In genomic region chr1:9500756-9501754, GRCh38 we compare ENCODE assay signal across 1 cellular context.
TF ChIP-seq lines count a peak whose summit lies in the region.

No MANE protein-coding gene starts in this region.

TF ChIP-seq in HepG2, 621 proteins besides CTCF, POLR2A, EP300 and RAD21 (continued from another document and continues in another):
- TF ChIP-seq, protein P1, sequence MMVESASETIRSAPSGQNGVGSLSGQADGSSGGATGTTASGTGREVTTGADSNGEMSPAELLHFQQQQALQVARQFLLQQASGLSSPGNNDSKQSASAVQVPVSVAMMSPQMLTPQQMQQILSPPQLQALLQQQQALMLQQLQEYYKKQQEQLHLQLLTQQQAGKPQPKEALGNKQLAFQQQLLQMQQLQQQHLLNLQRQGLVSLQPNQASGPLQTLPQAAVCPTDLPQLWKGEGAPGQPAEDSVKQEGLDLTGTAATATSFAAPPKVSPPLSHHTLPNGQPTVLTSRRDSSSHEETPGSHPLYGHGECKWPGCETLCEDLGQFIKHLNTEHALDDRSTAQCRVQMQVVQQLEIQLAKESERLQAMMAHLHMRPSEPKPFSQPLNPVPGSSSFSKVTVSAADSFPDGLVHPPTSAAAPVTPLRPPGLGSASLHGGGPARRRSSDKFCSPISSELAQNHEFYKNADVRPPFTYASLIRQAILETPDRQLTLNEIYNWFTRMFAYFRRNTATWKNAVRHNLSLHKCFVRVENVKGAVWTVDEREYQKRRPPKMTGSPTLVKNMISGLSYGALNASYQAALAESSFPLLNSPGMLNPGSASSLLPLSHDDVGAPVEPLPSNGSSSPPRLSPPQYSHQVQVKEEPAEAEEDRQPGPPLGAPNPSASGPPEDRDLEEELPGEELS (CRISPR knock-in tag; IDR thresholded peaks at IDR 0.05): no peak; the same call in none of the 2 replicates
- peak; percentile 73 for TF ChIP-seq ZNF605 (CRISPR knock-in tag; IDR thresholded peaks at IDR 0.05)
- no peak; the same call in 1 of the 2 replicates for TF ChIP-seq RBFOX2 (IDR thresholded peaks at IDR 0.05; ENCODE audit: low read depth, low read length)
- peak; percentile 53; the same call in 1 of the 2 replicates for TF ChIP-seq TARDBP (CRISPR knock-in tag; IDR thresholded peaks at IDR 0.05)
- peak; percentile 11; the same call in 1 of the 2 replicates for TF ChIP-seq TBX3 (IDR thresholded peaks at IDR 0.05; ENCODE audit: borderline replicate concordance)
- TF ChIP-seq ZNF616 (CRISPR knock-in tag; IDR thresholded peaks at IDR 0.05; ENCODE audit: low read depth): no peak
- TF ChIP-seq MYPOP (CRISPR knock-in tag; IDR thresholded peaks at IDR 0.05): peak; percentile 50; the same call in 1 of the 2 replicates
- TF ChIP-seq, protein P2, sequence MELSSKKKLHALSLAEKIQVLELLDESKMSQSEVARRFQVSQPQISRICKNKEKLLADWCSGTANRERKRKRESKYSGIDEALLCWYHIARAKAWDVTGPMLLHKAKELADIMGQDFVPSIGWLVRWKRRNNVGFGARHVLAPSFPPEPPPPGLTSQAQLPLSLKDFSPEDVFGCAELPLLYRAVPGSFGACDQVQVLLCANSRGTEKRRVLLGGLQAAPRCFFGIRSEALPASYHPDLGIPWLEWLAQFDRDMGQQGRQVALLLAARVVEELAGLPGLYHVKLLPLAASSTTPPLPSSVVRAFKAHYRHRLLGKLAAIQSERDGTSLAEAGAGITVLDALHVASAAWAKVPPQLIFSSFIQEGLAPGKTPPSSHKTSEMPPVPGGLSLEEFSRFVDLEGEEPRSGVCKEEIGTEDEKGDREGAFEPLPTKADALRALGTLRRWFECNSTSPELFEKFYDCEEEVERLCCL (CRISPR knock-in tag; IDR thresholded peaks at IDR 0.05; ENCODE audit: borderline replicate concordance): no peak
- 0 out of 2 replicates have a peak, but pooled peaks have one; percentile 70 for TF ChIP-seq ZNF83 (CRISPR knock-in tag; IDR thresholded peaks at IDR 0.05; ENCODE audit: borderline replicate concordance)
- TF ChIP-seq ZNF431 (CRISPR knock-in tag; IDR thresholded peaks at IDR 0.05; ENCODE audit: borderline replicate concordance, low read depth): 0 out of 2 replicates have a peak, but pooled peaks have one; percentile 52
- no peak for TF ChIP-seq MZF1 (CRISPR knock-in tag; IDR thresholded peaks at IDR 0.05; ENCODE audit: borderline replicate concordance)
- TF ChIP-seq, protein P3, sequence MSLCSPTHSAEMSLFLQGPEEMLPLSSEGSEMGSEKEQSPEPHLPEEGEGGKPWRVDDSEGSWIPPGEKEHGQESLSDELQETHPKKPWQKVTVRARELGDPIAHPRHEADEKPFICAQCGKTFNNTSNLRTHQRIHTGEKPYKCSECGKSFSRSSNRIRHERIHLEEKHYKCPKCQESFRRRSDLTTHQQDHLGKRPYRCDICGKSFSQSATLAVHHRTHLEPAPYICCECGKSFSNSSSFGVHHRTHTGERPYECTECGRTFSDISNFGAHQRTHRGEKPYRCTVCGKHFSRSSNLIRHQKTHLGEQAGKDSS (CRISPR knock-in tag; IDR thresholded peaks at IDR 0.05; ENCODE audit: borderline replicate concordance, low read depth): no peak
- TF ChIP-seq RBM39 (IDR thresholded peaks at IDR 0.05; ENCODE audit: low read depth, low read length, poor library complexity, severe bottlenecking): no peak
- no peak for TF ChIP-seq KAT2B (IDR thresholded peaks at IDR 0.05; ENCODE audit: borderline replicate concordance, low read depth, low read length)
- TF ChIP-seq ZNF230 (CRISPR knock-in tag; IDR thresholded peaks at IDR 0.05): no peak
- no peak for TF ChIP-seq EEA1 (CRISPR knock-in tag; IDR thresholded peaks at IDR 0.05; ENCODE audit: borderline replicate concordance)
- no peak for TF ChIP-seq PRPF4 (IDR thresholded peaks at IDR 0.05; ENCODE audit: low read depth, low read length, poor library complexity, severe bottlenecking)
- no peak for TF ChIP-seq ZNF567 (CRISPR knock-in tag; IDR thresholded peaks at IDR 0.05; ENCODE audit: borderline replicate concordance)
- TF ChIP-seq PRDM10 (CRISPR knock-in tag; IDR thresholded peaks at IDR 0.05; ENCODE audit: low read depth): peak; percentile 28; the same call in 1 of the 2 replicates
- TF ChIP-seq ZBTB25 (CRISPR knock-in tag; IDR thresholded peaks at IDR 0.05): no peak
- TF ChIP-seq AHR (CRISPR knock-in tag; IDR thresholded peaks at IDR 0.05): no peak
- TF ChIP-seq REPIN1 (CRISPR knock-in tag; IDR thresholded peaks at IDR 0.05; ENCODE audit: borderline replicate concordance, low read depth): no peak
- no peak; the same call in 1 of the 2 replicates for TF ChIP-seq ZNF362 (CRISPR knock-in tag; IDR thresholded peaks at IDR 0.05; ENCODE audit: borderline replicate concordance)
- no peak for TF ChIP-seq ZNF225 (CRISPR knock-in tag; IDR thresholded peaks at IDR 0.05)
- no peak for TF ChIP-seq RBM22 (optimal IDR thresholded peaks at IDR 0.05; ENCODE audit: low read length)
- 0 out of 2 replicates have a peak, but pooled peaks have one; percentile 40 for TF ChIP-seq MIXL1 (CRISPR knock-in tag; IDR thresholded peaks at IDR 0.05)
- TF ChIP-seq ERF (CRISPR knock-in tag; IDR thresholded peaks at IDR 0.05): 0 out of 2 replicates have a peak, but pooled peaks have one; percentile 41
- no peak for TF ChIP-seq ZBTB49 (CRISPR knock-in tag; IDR thresholded peaks at IDR 0.05; ENCODE audit: borderline replicate concordance)
- peak; percentile 14; the same call in 1 of the 2 replicates for TF ChIP-seq FOXA3 (CRISPR knock-in tag; IDR thresholded peaks at IDR 0.05)
- no peak for TF ChIP-seq ZFP1 (CRISPR knock-in tag; IDR thresholded peaks at IDR 0.05)
- TF ChIP-seq ZNF350 (CRISPR knock-in tag; IDR thresholded peaks at IDR 0.05; ENCODE audit: borderline replicate concordance, low read depth): peak; percentile 28; the same call in 1 of the 2 replicates
- TF ChIP-seq, protein P4, sequence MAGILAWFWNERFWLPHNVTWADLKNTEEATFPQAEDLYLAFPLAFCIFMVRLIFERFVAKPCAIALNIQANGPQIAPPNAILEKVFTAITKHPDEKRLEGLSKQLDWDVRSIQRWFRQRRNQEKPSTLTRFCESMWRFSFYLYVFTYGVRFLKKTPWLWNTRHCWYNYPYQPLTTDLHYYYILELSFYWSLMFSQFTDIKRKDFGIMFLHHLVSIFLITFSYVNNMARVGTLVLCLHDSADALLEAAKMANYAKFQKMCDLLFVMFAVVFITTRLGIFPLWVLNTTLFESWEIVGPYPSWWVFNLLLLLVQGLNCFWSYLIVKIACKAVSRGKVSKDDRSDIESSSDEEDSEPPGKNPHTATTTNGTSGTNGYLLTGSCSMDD (CRISPR knock-in tag; IDR thresholded peaks at IDR 0.05): no peak
- TF ChIP-seq FOXK2 (IDR thresholded peaks at IDR 0.05): 0 out of 2 replicates have a peak, but pooled peaks have one; percentile 14
- TF ChIP-seq MYC (CRISPR knock-in tag; IDR thresholded peaks at IDR 0.05; ENCODE audit: borderline replicate concordance): peak; percentile 45; the same call in 1 of the 2 replicates
- TF ChIP-seq, protein P5, sequence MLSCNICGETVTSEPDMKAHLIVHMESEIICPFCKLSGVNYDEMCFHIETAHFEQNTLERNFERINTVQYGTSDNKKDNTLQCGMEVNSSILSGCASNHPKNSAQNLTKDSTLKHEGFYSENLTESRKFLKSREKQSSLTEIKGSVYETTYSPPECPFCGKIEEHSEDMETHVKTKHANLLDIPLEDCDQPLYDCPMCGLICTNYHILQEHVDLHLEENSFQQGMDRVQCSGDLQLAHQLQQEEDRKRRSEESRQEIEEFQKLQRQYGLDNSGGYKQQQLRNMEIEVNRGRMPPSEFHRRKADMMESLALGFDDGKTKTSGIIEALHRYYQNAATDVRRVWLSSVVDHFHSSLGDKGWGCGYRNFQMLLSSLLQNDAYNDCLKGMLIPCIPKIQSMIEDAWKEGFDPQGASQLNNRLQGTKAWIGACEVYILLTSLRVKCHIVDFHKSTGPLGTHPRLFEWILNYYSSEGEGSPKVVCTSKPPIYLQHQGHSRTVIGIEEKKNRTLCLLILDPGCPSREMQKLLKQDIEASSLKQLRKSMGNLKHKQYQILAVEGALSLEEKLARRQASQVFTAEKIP (CRISPR knock-in tag; IDR thresholded peaks at IDR 0.05; ENCODE audit: borderline replicate concordance): no peak
- TF ChIP-seq KLF9 (CRISPR knock-in tag; IDR thresholded peaks at IDR 0.05; ENCODE audit: low read depth): no peak
- TF ChIP-seq SPEN (CRISPR knock-in tag; IDR thresholded peaks at IDR 0.05; ENCODE audit: low read depth): peak; percentile 24; the same call in 1 of the 2 replicates
- no peak for TF ChIP-seq PCBP1 (IDR thresholded peaks at IDR 0.05; ENCODE audit: borderline replicate concordance, low read depth, low read length)
- TF ChIP-seq ISX (CRISPR knock-in tag; conservative IDR thresholded peaks at IDR 0.05): no peak
- peak; percentile 59; the same call in 1 of the 2 replicates for TF ChIP-seq ZMYM4 (CRISPR knock-in tag; IDR thresholded peaks at IDR 0.05)
- no peak for TF ChIP-seq SCMH1 (CRISPR knock-in tag; IDR thresholded peaks at IDR 0.05; ENCODE audit: borderline replicate concordance)
- TF ChIP-seq KDM6A (CRISPR knock-in tag; IDR thresholded peaks at IDR 0.05; ENCODE audit: low read depth): peak; percentile 30; the same call in 1 of the 2 replicates
- no peak; the same call in 1 of the 2 replicates for TF ChIP-seq ZBTB7A (CRISPR knock-in tag; IDR thresholded peaks at IDR 0.05)
- TF ChIP-seq SMAD9 (CRISPR knock-in tag; IDR thresholded peaks at IDR 0.05): no peak
